8 cellular contexts compared by ENCODE assay signal in genomic region chr2:130372055-130372832, GRCh38. TPM values are rescaled to one million over a fixed set of nuclear protein-coding genes. Genes with fewer than 3 reads are reported as not detected.
A peak's percentile ranks its signal among the peaks of the same experiment; 100 is the strongest.
DNase-seq lines count a peak whose midpoint lies in the region; ATAC-seq and TF ChIP-seq lines count a peak whose summit lies in the region.

No MANE protein-coding gene starts in this region.

- TF ChIP-seq POLR2A in GM18526 (IDR thresholded peaks at IDR 0.05; ENCODE audit: extremely low read depth, insufficient read length) = peak; percentile 64
- TF ChIP-seq POLR2A in lower leg skin (IDR thresholded peaks at IDR 0.05) = no peak

- peak; percentile 77 for TF ChIP-seq CTCF in AG09309 (IDR thresholded peaks at IDR 0.05; ENCODE audit: control insufficient read depth, insufficient read depth, low read depth, low read length, missing control alignments)
- TF ChIP-seq CTCF in lower leg skin (IDR thresholded peaks at IDR 0.05) = no peak

- CTCF ChIA-PET in activated CD4-positive, alpha-beta T cell treated with anti-CD3 and anti-CD28 coated beads, Interleukin-2, amount 10 ng/mL, durations not matched to agents 7 days and 5 days (lab: Charles Lee) = interaction anchor here (1.1 to 2.6 kb wide), 4 partner anchors 19 to 30 kb away, joined by 3 to 20 read pairs (median 5); partner anchors contain the start of gene IMP4

- H3K4me3 ChIP-seq in AG09309 (ENCODE audit: control insufficient read depth, low read depth, low read length) (peak overlapping the region; percentile 96), lower leg skin (ENCODE audit: low read depth, poor library complexity, severe bottlenecking) (peak overlapping the region; percentile 81)

- DNase-seq in AG09309 (ENCODE audit: low read depth) = peak; percentile 43
- peak; percentile 96 for DNase-seq in NCI-H2227 (lab: John Stamatoyannopoulos, UW; ENCODE audit: unreplicated experiment)
- peak; percentile 80 for DNase-seq in activated CD4-positive, alpha-beta T cell treated with anti-CD3 and anti-CD28 coated beads, Interleukin-2, amount 10 ng/mL, durations not matched to agents 7 days and 5 days
- DNase-seq in dermis blood vessel endothelial cell = peak; percentile 72
- DNase-seq in lower leg skin (ENCODE audit: low spot score in 2 of 2) = peak; percentile 68 to 97
- DNase-seq in stimulated activated CD4-positive, alpha-beta T cell treated with anti-CD3 and anti-CD28 coated beads, Interleukin-4, amount 100 ng/mL, for 48 hours (ENCODE audit: low read depth in 2 of 2) = peak; percentile 66 to 79

- no peaks in the 10 kb centered on the region for H3K9me3 Mint-ChIP-seq in activated CD4-positive, alpha-beta T cell treated with anti-CD3 and anti-CD28 coated beads, Interleukin-2, amount 10 ng/mL, durations not matched to agents 7 days and 5 days

- H3K4me3 Mint-ChIP-seq in activated CD4-positive, alpha-beta T cell treated with anti-CD3 and anti-CD28 coated beads, Interleukin-2, amount 10 ng/mL, durations not matched to agents 7 days and 5 days = peak overlapping the region; percentile 86

- peaks cover 51% of the 10 kb centered on the region for H3K36me3 Mint-ChIP-seq in activated CD4-positive, alpha-beta T cell treated with anti-CD3 and anti-CD28 coated beads, Interleukin-2, amount 10 ng/mL, durations not matched to agents 7 days and 5 days (ENCODE audit: low read depth)

- peak; percentile 75 for ATAC-seq in HG03045 (IDR thresholded peaks at IDR 0.05; ENCODE audit: unreplicated experiment)

- peaks cover 67% of the 10 kb centered on the region for H3K4me1 Mint-ChIP-seq in activated CD4-positive, alpha-beta T cell treated with anti-CD3 and anti-CD28 coated beads, Interleukin-2, amount 10 ng/mL, durations not matched to agents 7 days and 5 days

- 1 to 4% methylated on average over 28 to 60 of the region's 81 CpGs for WGBS in lower leg skin, 2 donors

- H3K27me3 Mint-ChIP-seq in activated CD4-positive, alpha-beta T cell treated with anti-CD3 and anti-CD28 coated beads, Interleukin-2, amount 10 ng/mL, durations not matched to agents 7 days and 5 days = no peaks in the 10 kb centered on the region

- POLR2A ChIA-PET in activated CD4-positive, alpha-beta T cell treated with anti-CD3 and anti-CD28 coated beads, Interleukin-2, amount 10 ng/mL, durations not matched to agents 7 days and 5 days (lab: Charles Lee) = interaction anchor here (0.7 to 1.9 kb wide), 2 partner anchors 19 to 30 kb away, joined by 3 to 10 read pairs; partner anchors contain the start of gene IMP4

- intact Hi-C loops in lower leg skin (cut with DNase I; ENCODE audit: low total_unique reads) = no loop called here

- peak overlapping the region; percentile 95 for H3K27ac Mint-ChIP-seq in activated CD4-positive, alpha-beta T cell treated with anti-CD3 and anti-CD28 coated beads, Interleukin-2, amount 10 ng/mL, durations not matched to agents 7 days and 5 days

RNA-seq across cellular contexts. Expression of gene PTPN18, which starts 16.4 kb away (rescaled TPM):
- 10 to 100 TPM; 88.2 to 89.2 TPM for total RNA-seq in activated CD4-positive, alpha-beta T cell treated with anti-CD3 and anti-CD28 coated beads, Interleukin-2, amount 10 ng/mL, durations not matched to agents 7 days and 5 days
- 36.9 and 56.6 TPM in 2 replicates for total RNA-seq in dermis blood vessel endothelial cell
- total RNA-seq in lower leg skin = 10 to 100 TPM; 18.7 to 31.1 (median 25.4) TPM

RNA-seq across cellular contexts. Expression of gene IMP4, which starts 29.5 kb away (rescaled TPM):
- 10 to 100 TPM; 71.1 to 75.2 TPM for total RNA-seq in activated CD4-positive, alpha-beta T cell treated with anti-CD3 and anti-CD28 coated beads, Interleukin-2, amount 10 ng/mL, durations not matched to agents 7 days and 5 days
- total RNA-seq in dermis blood vessel endothelial cell = 92.1 and 98.0 TPM in 2 replicates
- total RNA-seq in lower leg skin = 10 to 100 TPM; 84.8 to 98.1 (median 97.0) TPM

Comparison
In these comparisons a context has a peak if more than half of its experiments do, and no peak if none do; other contexts are left out.
1. Peak in every context shown above with its lines: DNase-seq, ATAC-seq and H3K4me3 ChIP-seq.
2. DNase-seq: peak in every context shown above with its lines; median percentile 96 in NCI-H2227; 82 in lower leg skin; 80 in activated CD4-positive, alpha-beta T cell treated with anti-CD3 and anti-CD28 coated beads, Interleukin-2, amount 10 ng/mL, durations not matched to agents 7 days and 5 days; 72 in stimulated activated CD4-positive, alpha-beta T cell treated with anti-CD3 and anti-CD28 coated beads, Interleukin-4, amount 100 ng/mL, for 48 hours; 72 in dermis blood vessel endothelial cell; 43 in AG09309.